In genomic region chr7:150977382-150978135, GRCh38 we compare ENCODE assay signal across 1 cellular context.
TF ChIP-seq lines count a peak whose summit lies in the region.

No MANE protein-coding gene starts in this region.

TF ChIP-seq in GM23338, 12 proteins besides CTCF, POLR2A, EP300 and RAD21 (continued from another document):
- TF ChIP-seq ZNF462 (CRISPR knock-in tag; IDR thresholded peaks at IDR 0.05) (no peak), EZH2phosphoT487 (IDR thresholded peaks at IDR 0.05; ENCODE audit: unreplicated experiment) (no peak), ETS1 (IDR thresholded peaks at IDR 0.05) (no peak), ZNF331 (CRISPR knock-in tag; IDR thresholded peaks at IDR 0.05; ENCODE audit: low read depth) (no peak)
